ENCODE assay signal across 8 cellular contexts in genomic region chr1:35451125-35451528, GRCh38.
DNase-seq lines count a peak whose midpoint lies in the region; ATAC-seq, FAIRE-seq and TF ChIP-seq lines count a peak whose summit lies in the region.

No MANE protein-coding gene starts in this region.

- H3K36me3 ChIP-seq in iPS DF 6.9 (ENCODE audit: control insufficient read depth, insufficient read depth, low read length): peaks cover 14% of the 10 kb centered on the region; the same call in 1 of the 2 replicates

- H3K9me3 ChIP-seq in iPS DF 6.9 (ENCODE audit: control insufficient read depth, insufficient read depth, low read length): no peaks in the 10 kb centered on the region

- no peaks in the 10 kb centered on the region for H3K27me3 ChIP-seq in iPS DF 6.9 (ENCODE audit: control insufficient read depth, insufficient read depth, low read length)

- peak; percentile 90 for TF ChIP-seq CTCF in astrocyte of the spinal cord (IDR thresholded peaks at IDR 0.05; ENCODE audit: low read depth, low read length)

- no CpG with 5 or more reads among the region's 3 CpGs for WGBS in iPS DF 6.9 (ENCODE audit: insufficient coverage, insufficient read length)

- no peak for ATAC-seq in HG03025 (IDR thresholded peaks at IDR 0.05; ENCODE audit: low FRiP score, unreplicated experiment)

- in situ Hi-C loops in astrocyte of the spinal cord (cut with HindIII; ENCODE audit: low sequenced_read_pairs): no loop called here

- DNase-seq in SKM-1 treated with dmso at 0.1 percent for 144 hours (lab: John Stamatoyannopoulos, UW; ENCODE audit: unreplicated experiment) (peak; percentile 72), SKM-1 (lab: John Stamatoyannopoulos, UW; ENCODE audit: unreplicated experiment) (no peak), NCI-H1105 treated with DMSO at 0.1 percent for 48 hours (lab: John Stamatoyannopoulos, UW) (peak; percentile 61), astrocyte of the spinal cord (ENCODE audit: low read depth, low spot score) (peak; percentile 76), iPS DF 6.9 (ENCODE audit: low read depth, low spot score) (peak; percentile 55)
- DNase-seq in stimulated activated CD4-positive, alpha-beta T cell treated with anti-CD3 and anti-CD28 coated beads, Interleukin-12 subunit alpha, Interleukin-12 subunit beta, amount 100 ng/mL, for 24 hours (ENCODE audit: low read depth in 2 of 2): peak; percentile 53 to 78

- no peak overlapping the region for H3K27ac ChIP-seq in iPS DF 6.9 (ENCODE audit: low read length)

- H3K4me3 ChIP-seq in astrocyte of the spinal cord (ENCODE audit: low read depth, low read length): no peak overlapping the region
- no peak overlapping the region for H3K4me3 ChIP-seq in iPS DF 6.9 (ENCODE audit: low read length)

- FAIRE-seq in TTC549 (lab: Jason Lieb, UNC): peak; percentile 32

- H3K4me1 ChIP-seq in iPS DF 6.9 (ENCODE audit: control insufficient read depth, insufficient read depth, low read length): no peaks in the 10 kb centered on the region
